ENCODE assay signal across 18 cellular contexts in the genomic region with DNA sequence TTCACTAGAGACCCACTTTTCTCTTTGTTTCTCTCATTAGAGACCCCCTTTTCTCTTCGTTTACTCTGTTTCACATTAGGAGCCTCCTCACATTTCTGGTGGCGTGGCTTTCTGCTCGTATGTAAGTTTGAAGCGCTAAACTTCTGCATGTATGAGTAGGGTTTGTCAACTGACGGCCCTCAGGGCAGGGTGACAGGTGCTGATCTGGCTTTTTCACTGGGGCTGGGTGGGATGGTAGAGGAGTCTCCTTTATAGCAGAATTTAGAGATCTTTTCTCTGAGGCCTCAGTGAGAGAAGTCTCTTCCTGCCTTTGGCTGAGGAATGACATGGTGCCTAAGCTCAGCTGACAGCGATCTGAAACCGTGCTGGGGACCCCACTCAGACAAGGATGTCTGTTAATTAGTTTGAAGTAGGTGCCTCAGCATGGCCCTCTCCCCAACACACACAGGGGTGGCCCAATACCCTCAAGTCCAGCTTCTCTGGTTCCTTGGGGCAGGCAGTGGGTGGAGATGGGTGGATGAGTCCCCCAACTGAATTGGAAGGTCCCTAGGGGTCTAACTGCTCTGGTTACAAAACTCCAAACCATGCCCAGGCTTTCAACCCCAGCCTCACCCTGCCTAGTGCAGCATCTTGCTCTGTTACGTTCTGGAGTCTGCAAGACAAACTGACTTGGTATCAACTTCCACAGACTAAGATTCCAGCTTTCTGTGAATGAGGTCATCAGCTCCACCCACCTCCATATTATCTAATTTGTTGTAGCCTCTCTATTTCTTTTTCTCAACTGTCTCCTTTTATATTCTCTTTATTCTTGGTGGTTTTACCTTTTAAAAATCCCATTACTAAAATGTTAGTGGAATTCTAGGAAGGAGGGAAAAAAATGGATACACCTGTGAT. TPM values are rescaled to one million over a fixed set of nuclear protein-coding genes. Genes with fewer than 3 reads are reported as not detected.
DNase-seq lines count a peak whose midpoint lies in the region; ATAC-seq, FAIRE-seq and TF ChIP-seq lines count a peak whose summit lies in the region.
"Had no signal": no experiment of that assay in that cellular context is flagged by ENCODE, and none has a peak within 500 bp of the region (broad histone marks: within the 10 kb centered on the region; RNA-seq: fewer than 3 reads in every experiment).

No MANE protein-coding gene starts in this region.

- H4K20me1 ChIP-seq in hepatocyte (ENCODE audit: insufficient read depth, poor library complexity, severe bottlenecking) (no peaks in the 10 kb centered on the region), smooth muscle cell (ENCODE audit: low read depth) (no peaks in the 10 kb centered on the region)

- no peak overlapping the region for H3K9ac ChIP-seq in smooth muscle cell (ENCODE audit: low read depth)
- H3K9ac ChIP-seq: KMS-11 had no signal

- H3K79me2 ChIP-seq in hepatocyte (no peaks in the 10 kb centered on the region), smooth muscle cell (ENCODE audit: low read depth) (no peaks in the 10 kb centered on the region)

- H3K4me1 Mint-ChIP-seq in stimulated activated naive B cell treated with anti-CD40 and anti-IgM and Interleukin-4, amounts not matched to agents 10 μg/mL and 1 μg/mL and 100 μg/mL, for 72 hours: no peaks in the 10 kb centered on the region
- no peaks in the 10 kb centered on the region for H3K4me1 Mint-ChIP-seq in activated CD4-positive, alpha-beta T cell treated with anti-CD3 and anti-CD28 coated beads, Interleukin-2, amount 10 ng/mL, durations not matched to agents 7 days and 5 days
- H3K4me1 Mint-ChIP-seq: activated CD4-positive, alpha-beta T cell treated with anti-CD3 and anti-CD28 coated beads, Interleukin-2, amount 10 ng/mL, durations not matched to agents 24 days and 14 days had no signal

- WGBS in hepatocyte (ENCODE audit: low lambda C conversion rate, missing lambda C conversion rate): 77% methylated on average over 8 of the region's 8 CpGs
- WGBS in smooth muscle cell (ENCODE audit: low lambda C conversion rate): 79% methylated on average over 8 of the region's 8 CpGs

- H3K27me3 ChIP-seq in hepatocyte: no peaks in the 10 kb centered on the region
- H3K27me3 ChIP-seq in smooth muscle cell (ENCODE audit: low read depth): no peaks in the 10 kb centered on the region
- H3K27me3 ChIP-seq: colonic mucosa had no signal

- no peak overlapping the region for H3K27ac Mint-ChIP-seq in stimulated activated naive B cell treated with anti-CD40 and anti-IgM and Interleukin-4, amounts not matched to agents 10 μg/mL and 1 μg/mL and 100 μg/mL, for 72 hours
- H3K27ac Mint-ChIP-seq in activated CD4-positive, alpha-beta T cell treated with anti-CD3 and anti-CD28 coated beads, Interleukin-2, amount 10 ng/mL, durations not matched to agents 7 days and 5 days: no peak overlapping the region
- H3K27ac Mint-ChIP-seq: activated CD4-positive, alpha-beta T cell treated with anti-CD3 and anti-CD28 coated beads, Interleukin-2, amount 10 ng/mL, durations not matched to agents 24 days and 14 days had no signal

- H3K27ac ChIP-seq in hepatocyte (peak overlapping the region; percentile 14), smooth muscle cell (ENCODE audit: low read depth) (no peak overlapping the region)
- H3K27ac ChIP-seq: colonic mucosa, KMS-11 had no signal

- no peak overlapping the region for H2AFZ ChIP-seq in hepatocyte
- no peak overlapping the region for H2AFZ ChIP-seq in smooth muscle cell (ENCODE audit: low read depth)

- H3K9me2 ChIP-seq in hepatocyte (replicated peaks; ENCODE audit: insufficient read depth): no peaks in the 10 kb centered on the region

- H3K4me1 ChIP-seq in hepatocyte (ENCODE audit: insufficient read depth): peaks cover 4% of the 10 kb centered on the region
- peaks cover 11% of the 10 kb centered on the region for H3K4me1 ChIP-seq in smooth muscle cell (ENCODE audit: low read depth)
- H3K4me1 ChIP-seq: colonic mucosa had no signal

- peaks cover 3 to 11% of the 10 kb centered on the region in 2 donors for H3K36me3 Mint-ChIP-seq in stimulated activated naive B cell treated with anti-CD40 and anti-IgM and Interleukin-4, amounts not matched to agents 10 μg/mL and 1 μg/mL and 100 μg/mL, for 72 hours
- H3K36me3 Mint-ChIP-seq in activated CD4-positive, alpha-beta T cell treated with anti-CD3 and anti-CD28 coated beads, Interleukin-2, amount 10 ng/mL, durations not matched to agents 7 days and 5 days (ENCODE audit: low read depth): peaks cover 3% of the 10 kb centered on the region

- POLR2A ChIA-PET in activated CD4-positive, alpha-beta T cell treated with anti-CD3 and anti-CD28 coated beads, Interleukin-2, amount 10 ng/mL, durations not matched to agents 7 days and 5 days (lab: Charles Lee): no interaction called here

- peaks cover 9% of the 10 kb centered on the region for H3F3A ChIP-seq in smooth muscle cell (ENCODE audit: low read depth)

- H3K36me3 ChIP-seq in hepatocyte (replicated peaks; ENCODE audit: insufficient read depth, low read depth) (no peaks in the 10 kb centered on the region), smooth muscle cell (ENCODE audit: low read depth) (no peaks in the 10 kb centered on the region)
- H3K36me3 ChIP-seq: colonic mucosa had no signal

- H3K9me3 ChIP-seq in hepatocyte (ENCODE audit: low read depth) (peaks cover 6% of the 10 kb centered on the region), smooth muscle cell (replicated peaks; ENCODE audit: low read depth) (no peaks in the 10 kb centered on the region)
- H3K9me3 ChIP-seq: colonic mucosa had no signal

- H3K4me3 Mint-ChIP-seq in stimulated activated naive B cell treated with anti-CD40 and anti-IgM and Interleukin-4, amounts not matched to agents 10 μg/mL and 1 μg/mL and 100 μg/mL, for 72 hours: no peak overlapping the region
- H3K4me3 Mint-ChIP-seq in activated CD4-positive, alpha-beta T cell treated with anti-CD3 and anti-CD28 coated beads, Interleukin-2, amount 10 ng/mL, durations not matched to agents 7 days and 5 days: no peak overlapping the region
- H3K4me3 Mint-ChIP-seq: activated CD4-positive, alpha-beta T cell treated with anti-CD3 and anti-CD28 coated beads, Interleukin-2, amount 10 ng/mL, durations not matched to agents 24 days and 14 days; nephron had no signal

- DNase-seq in D721Med (ENCODE audit: insufficient read length, low spot score) (no peak), amniotic epithelial cell (ENCODE audit: low read depth) (peak; percentile 43), hepatocyte (ENCODE audit: low spot score) (no peak), smooth muscle cell (lab: John Stamatoyannopoulos, UW; ENCODE audit: unreplicated experiment) (no peak), kidney tubule cell (ENCODE audit: low spot score) (no peak)
- DNase-seq in stimulated activated naive B cell treated with anti-CD40 and anti-IgM and Interleukin-4, amounts not matched to agents 10 μg/mL and 1 μg/mL and 100 μg/mL, for 72 hours: no peak
- DNase-seq in activated CD4-positive, alpha-beta T cell treated with anti-CD3 and anti-CD28 coated beads, Interleukin-2, amount 10 ng/mL, durations not matched to agents 7 days and 5 days: no peak
- DNase-seq: activated CD4-positive, alpha-beta T cell treated with anti-CD3 and anti-CD28 coated beads, Interleukin-2, amount 10 ng/mL, durations not matched to agents 24 days and 14 days; aorta; colonic mucosa; NCI-H2029 treated with DMSO at 0.1 percent for 48 hours; NCI-H510A treated with DMSO at 0.1 percent for 48 hours had no signal

- CTCF ChIA-PET in activated CD4-positive, alpha-beta T cell treated with anti-CD3 and anti-CD28 coated beads, Interleukin-2, amount 10 ng/mL, durations not matched to agents 7 days and 5 days (lab: Charles Lee): no interaction called here

- H3K9me3 Mint-ChIP-seq in stimulated activated naive B cell treated with anti-CD40 and anti-IgM and Interleukin-4, amounts not matched to agents 10 μg/mL and 1 μg/mL and 100 μg/mL, for 72 hours: peaks cover 12% of the 10 kb centered on the region in 2 donors
- peaks cover 7% of the 10 kb centered on the region for H3K9me3 Mint-ChIP-seq in activated CD4-positive, alpha-beta T cell treated with anti-CD3 and anti-CD28 coated beads, Interleukin-2, amount 10 ng/mL, durations not matched to agents 7 days and 5 days

- ATAC-seq in GM18861 (IDR thresholded peaks at IDR 0.05; ENCODE audit: unreplicated experiment): no peak
- no peak for ATAC-seq in stimulated activated naive B cell treated with anti-CD40 and anti-IgM and Interleukin-4, amounts not matched to agents 10 μg/mL and 1 μg/mL and 100 μg/mL, for 72 hours (replicated peaks)

- H3K4me2 ChIP-seq in hepatocyte: no peak overlapping the region
- peak overlapping the region; percentile 6 for H3K4me2 ChIP-seq in smooth muscle cell
- H3K4me2 ChIP-seq: KMS-11 had no signal

- H3K4me3 ChIP-seq in hepatocyte: no peak overlapping the region
- no peak overlapping the region for H3K4me3 ChIP-seq in smooth muscle cell
- H3K4me3 ChIP-seq: colonic mucosa had no signal

- FAIRE-seq in D721Med (lab: Jason Lieb, UNC): peak; percentile 25

- peaks cover 1 to 22% of the 10 kb centered on the region in 2 donors for H3K27me3 Mint-ChIP-seq in stimulated activated naive B cell treated with anti-CD40 and anti-IgM and Interleukin-4, amounts not matched to agents 10 μg/mL and 1 μg/mL and 100 μg/mL, for 72 hours
- no peaks in the 10 kb centered on the region for H3K27me3 Mint-ChIP-seq in activated CD4-positive, alpha-beta T cell treated with anti-CD3 and anti-CD28 coated beads, Interleukin-2, amount 10 ng/mL, durations not matched to agents 7 days and 5 days
- H3K27me3 Mint-ChIP-seq: activated CD4-positive, alpha-beta T cell treated with anti-CD3 and anti-CD28 coated beads, Interleukin-2, amount 10 ng/mL, durations not matched to agents 24 days and 14 days had no signal

- TF ChIP-seq CTCF in D721Med (IDR thresholded peaks at IDR 0.05; ENCODE audit: insufficient read depth, missing control alignments) (no peak), hepatocyte (IDR thresholded peaks at IDR 0.05; ENCODE audit: poor library complexity) (no peak), smooth muscle cell (IDR thresholded peaks at IDR 0.05; ENCODE audit: borderline replicate concordance, insufficient read depth, poor library complexity, severe bottlenecking) (no peak)

RNA-seq across cellular contexts. Expression of gene SLC1A7, which starts 3.2 kb away (rescaled TPM):
- not detected in 2 replicates for total RNA-seq in hepatocyte
- 0.46 TPM in 1 of 2 replicates, not detected in the other for polyA plus RNA-seq in hepatocyte
- not detected in 2 replicates for total RNA-seq in smooth muscle cell
- polyA plus RNA-seq in smooth muscle cell: 0.05 and 0.53 TPM in 2 replicates
- total RNA-seq in activated CD4-positive, alpha-beta T cell treated with anti-CD3 and anti-CD28 coated beads, Interleukin-2, amount 10 ng/mL, durations not matched to agents 7 days and 5 days: not detected
- total RNA-seq: activated CD4-positive, alpha-beta T cell treated with anti-CD3 and anti-CD28 coated beads, Interleukin-2, amount 10 ng/mL, durations not matched to agents 24 days and 14 days; glomerular endothelial cell; lung microvascular endothelial cell; pulmonary artery endothelial cell had no signal

RNA-seq across cellular contexts. Expression of gene CPT2, which starts 57.4 kb away (rescaled TPM):
- total RNA-seq in hepatocyte: 25.0 and 29.3 TPM in 2 replicates
- 22.8 and 29.1 TPM in 2 replicates for polyA plus RNA-seq in hepatocyte
- 13.1 and 15.7 TPM in 2 replicates for total RNA-seq in smooth muscle cell
- polyA plus RNA-seq in smooth muscle cell: 13.3 and 18.1 TPM in 2 replicates
- total RNA-seq in activated CD4-positive, alpha-beta T cell treated with anti-CD3 and anti-CD28 coated beads, Interleukin-2, amount 10 ng/mL, durations not matched to agents 7 days and 5 days: 10 to 100 TPM; 12.2 to 13.0 TPM
